25 cellular contexts compared by ENCODE assay signal in the genomic region with DNA sequence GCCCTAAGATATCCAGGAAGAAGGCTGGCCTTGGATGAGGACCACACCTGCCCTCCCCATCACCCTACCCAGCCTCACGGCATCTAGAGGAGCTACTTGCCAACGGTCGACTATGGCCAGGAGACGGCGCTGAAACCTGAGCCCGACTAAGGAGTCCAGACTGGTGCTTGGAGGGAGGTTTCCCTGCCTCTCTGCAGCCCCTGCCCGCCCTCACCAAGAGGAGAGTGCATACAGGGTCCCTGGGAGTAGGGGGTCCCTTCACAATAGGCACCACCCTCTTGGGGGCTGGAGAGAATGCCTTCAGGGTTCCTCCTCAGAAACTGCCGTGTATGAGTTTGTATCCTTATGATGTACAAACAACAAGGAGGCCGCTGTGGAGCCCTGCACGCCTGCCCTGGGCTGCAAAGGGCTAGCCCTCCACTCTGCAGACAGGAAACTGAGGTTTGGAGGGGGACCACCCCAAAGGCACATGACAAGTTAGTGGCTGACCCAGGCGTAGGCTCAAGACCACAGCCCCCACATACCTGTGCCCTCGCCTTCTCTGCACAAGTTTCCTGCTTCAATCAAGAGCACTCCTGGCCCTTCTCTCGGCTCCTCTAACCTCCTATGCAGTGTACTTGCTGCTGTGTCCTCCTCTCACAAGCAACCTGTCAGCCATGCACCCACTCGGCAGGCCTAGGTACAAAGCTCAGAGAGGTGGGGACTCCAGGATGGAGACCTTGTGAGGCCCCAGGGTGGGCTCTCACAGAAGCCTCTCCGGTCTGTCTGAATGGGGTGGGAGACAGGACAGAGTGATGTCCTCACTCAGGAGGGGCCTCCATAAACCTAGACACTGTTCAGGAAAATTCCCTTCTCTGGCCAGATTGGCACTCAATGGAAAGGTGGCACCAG. TPM values are rescaled to one million over a fixed set of nuclear protein-coding genes. Genes with fewer than 3 reads are reported as not detected.
DNase-seq lines count a peak whose midpoint lies in the region; ATAC-seq and TF ChIP-seq lines count a peak whose summit lies in the region.
"Had no signal": no experiment of that assay in that cellular context is flagged by ENCODE, and none has a peak within 500 bp of the region (broad histone marks: within the 10 kb centered on the region; RNA-seq: fewer than 3 reads in every experiment).

No MANE protein-coding gene starts in this region.

- ATAC-seq in WTC11: peak; percentile 61
- ATAC-seq in HG03196 (IDR thresholded peaks at IDR 0.05; ENCODE audit: unreplicated experiment): no peak
- no peak for ATAC-seq in GM21723 (IDR thresholded peaks at IDR 0.05; ENCODE audit: unreplicated experiment)
- ATAC-seq: esophagus mucosa; naive thymus-derived CD8-positive, alpha-beta T cell; Panc1; SK-N-SH treated with all-trans-retinoic acid at 6 μM for 48 hours had no signal

- in situ Hi-C loops in G401 (cut with HindIII; ENCODE audit: low sequenced_read_pairs): no loop called here

- H3K36me3 Mint-ChIP-seq in WTC11: peaks cover 2% of the 10 kb centered on the region; the same call in 1 of the 2 replicates
- H3K36me3 Mint-ChIP-seq: activated naive CD8-positive, alpha-beta T cell; naive thymus-derived CD8-positive, alpha-beta T cell had no signal

- H3K27me3 Mint-ChIP-seq in WTC11 (ENCODE audit: low read depth): no peaks in the 10 kb centered on the region
- H3K27me3 Mint-ChIP-seq: activated naive CD8-positive, alpha-beta T cell; B cell had no signal

- CTCF ChIA-PET in WTC11 (lab: Charles Lee): interaction anchor here (0.8 to 2.5 kb wide), 13 partner anchors 8 to 246 kb away, joined by 3 to 18 read pairs (median 4); a partner anchor contains a TSS

- no peak for TF ChIP-seq CTCF in WTC11 (IDR thresholded peaks at IDR 0.05)

- H3K27ac Mint-ChIP-seq in WTC11: no peak overlapping the region
- H3K27ac Mint-ChIP-seq: activated CD4-positive, alpha-beta T cell treated with anti-CD3 and anti-CD28 coated beads, Interleukin-2, amount 10 ng/mL, durations not matched to agents 7 days and 5 days; activated naive CD8-positive, alpha-beta T cell; B cell had no signal

- H3K27ac ChIP-seq in substantia nigra (ENCODE audit: low read depth, low read length, poor library complexity, severe bottlenecking): peak overlapping the region; percentile 17
- H3K27ac ChIP-seq: 22Rv1 had no signal

- peak; percentile 28 for DNase-seq in NK-92 treated with Interleukin-12 subunit alpha and Interleukin-12 subunit beta, amount 100 ng/mL, for 24 hours (lab: John Stamatoyannopoulos, UW)
- DNase-seq in NK-92 (lab: John Stamatoyannopoulos, UW; ENCODE audit: unreplicated experiment): no peak
- peak; percentile 18 for DNase-seq in WTC11 (ENCODE audit: low spot score)
- DNase-seq in mesenteric fat pad (ENCODE audit: low spot score): peak; percentile 88
- DNase-seq in substantia nigra (lab: John Stamatoyannopoulos, UW): no peak
- no peak for DNase-seq in G401 (ENCODE audit: low spot score)
- DNase-seq: activated CD4-positive, alpha-beta T cell treated with anti-CD3 and anti-CD28 coated beads, Interleukin-2, amount 10 ng/mL, durations not matched to agents 7 days and 5 days; activated T-cell treated with anti-CD3 and anti-CD28 coated beads for 4 hours; COR-L47; NCI-H1694; NCI-H2227 treated with DMSO at 0.1 percent for 48 hours; stimulated activated naive CD4-positive, alpha-beta T cell treated with Interleukin-2 at 50 U/mL for 16 hours had no signal

- H3K4me3 Mint-ChIP-seq in WTC11: no peak overlapping the region
- H3K4me3 Mint-ChIP-seq: activated CD4-positive, alpha-beta T cell treated with anti-CD3 and anti-CD28 coated beads, Interleukin-2, amount 10 ng/mL, durations not matched to agents 7 days and 5 days; activated naive CD8-positive, alpha-beta T cell; B cell; naive thymus-derived CD8-positive, alpha-beta T cell had no signal

- POLR2A ChIA-PET in WTC11 (lab: Charles Lee): interaction anchor here (1.1 kb wide), 1 partner anchor 135 kb away, joined by 3 read pairs; no protein-coding TSS in a partner anchor

- no peaks in the 10 kb centered on the region for H3K4me1 Mint-ChIP-seq in WTC11
- H3K4me1 Mint-ChIP-seq: activated CD4-positive, alpha-beta T cell treated with anti-CD3 and anti-CD28 coated beads, Interleukin-2, amount 10 ng/mL, durations not matched to agents 7 days and 5 days; B cell; naive thymus-derived CD8-positive, alpha-beta T cell had no signal

- H3K9me3 Mint-ChIP-seq in WTC11: no peaks in the 10 kb centered on the region
- H3K9me3 Mint-ChIP-seq: activated CD4-positive, alpha-beta T cell treated with anti-CD3 and anti-CD28 coated beads, Interleukin-2, amount 10 ng/mL, durations not matched to agents 7 days and 5 days; naive thymus-derived CD8-positive, alpha-beta T cell had no signal

TF ChIP-seq in WTC11, 78 proteins besides CTCF, POLR2A, EP300 and RAD21 (continues in another document):
- TF ChIP-seq ESRRA (CRISPR knock-in tag; IDR thresholded peaks at IDR 0.05; ENCODE audit: borderline replicate concordance) (no peak), NFATC4 (CRISPR knock-in tag; IDR thresholded peaks at IDR 0.05) (no peak), FOXJ3 (CRISPR knock-in tag; IDR thresholded peaks at IDR 0.05; ENCODE audit: borderline replicate concordance) (no peak), SOX15 (CRISPR knock-in tag; IDR thresholded peaks at IDR 0.05) (no peak), TCF7 (CRISPR knock-in tag; IDR thresholded peaks at IDR 0.05; ENCODE audit: low read depth) (no peak), ZNF396 (CRISPR knock-in tag; IDR thresholded peaks at IDR 0.05; ENCODE audit: borderline replicate concordance) (no peak), KAT7 (CRISPR knock-in tag; IDR thresholded peaks at IDR 0.05; ENCODE audit: borderline replicate concordance) (no peak), NR2C2 (CRISPR knock-in tag; IDR thresholded peaks at IDR 0.05) (no peak), ATF1 (CRISPR knock-in tag; IDR thresholded peaks at IDR 0.05) (no peak), HMGA2 (CRISPR knock-in tag; IDR thresholded peaks at IDR 0.05) (no peak), ZNF423 (CRISPR knock-in tag; IDR thresholded peaks at IDR 0.05) (no peak), ZNF219 (CRISPR knock-in tag; IDR thresholded peaks at IDR 0.05; ENCODE audit: borderline replicate concordance) (no peak), NFE2L1 (CRISPR knock-in tag; IDR thresholded peaks at IDR 0.05) (no peak), ZNF121 (CRISPR knock-in tag; IDR thresholded peaks at IDR 0.05) (no peak)
- TF ChIP-seq, protein P1, sequence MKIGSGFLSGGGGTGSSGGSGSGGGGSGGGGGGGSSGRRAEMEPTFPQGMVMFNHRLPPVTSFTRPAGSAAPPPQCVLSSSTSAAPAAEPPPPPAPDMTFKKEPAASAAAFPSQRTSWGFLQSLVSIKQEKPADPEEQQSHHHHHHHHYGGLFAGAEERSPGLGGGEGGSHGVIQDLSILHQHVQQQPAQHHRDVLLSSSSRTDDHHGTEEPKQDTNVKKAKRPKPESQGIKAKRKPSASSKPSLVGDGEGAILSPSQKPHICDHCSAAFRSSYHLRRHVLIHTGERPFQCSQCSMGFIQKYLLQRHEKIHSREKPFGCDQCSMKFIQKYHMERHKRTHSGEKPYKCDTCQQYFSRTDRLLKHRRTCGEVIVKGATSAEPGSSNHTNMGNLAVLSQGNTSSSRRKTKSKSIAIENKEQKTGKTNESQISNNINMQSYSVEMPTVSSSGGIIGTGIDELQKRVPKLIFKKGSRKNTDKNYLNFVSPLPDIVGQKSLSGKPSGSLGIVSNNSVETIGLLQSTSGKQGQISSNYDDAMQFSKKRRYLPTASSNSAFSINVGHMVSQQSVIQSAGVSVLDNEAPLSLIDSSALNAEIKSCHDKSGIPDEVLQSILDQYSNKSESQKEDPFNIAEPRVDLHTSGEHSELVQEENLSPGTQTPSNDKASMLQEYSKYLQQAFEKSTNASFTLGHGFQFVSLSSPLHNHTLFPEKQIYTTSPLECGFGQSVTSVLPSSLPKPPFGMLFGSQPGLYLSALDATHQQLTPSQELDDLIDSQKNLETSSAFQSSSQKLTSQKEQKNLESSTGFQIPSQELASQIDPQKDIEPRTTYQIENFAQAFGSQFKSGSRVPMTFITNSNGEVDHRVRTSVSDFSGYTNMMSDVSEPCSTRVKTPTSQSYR (CRISPR knock-in tag; IDR thresholded peaks at IDR 0.05): no peak
- TF ChIP-seq, protein P2, sequence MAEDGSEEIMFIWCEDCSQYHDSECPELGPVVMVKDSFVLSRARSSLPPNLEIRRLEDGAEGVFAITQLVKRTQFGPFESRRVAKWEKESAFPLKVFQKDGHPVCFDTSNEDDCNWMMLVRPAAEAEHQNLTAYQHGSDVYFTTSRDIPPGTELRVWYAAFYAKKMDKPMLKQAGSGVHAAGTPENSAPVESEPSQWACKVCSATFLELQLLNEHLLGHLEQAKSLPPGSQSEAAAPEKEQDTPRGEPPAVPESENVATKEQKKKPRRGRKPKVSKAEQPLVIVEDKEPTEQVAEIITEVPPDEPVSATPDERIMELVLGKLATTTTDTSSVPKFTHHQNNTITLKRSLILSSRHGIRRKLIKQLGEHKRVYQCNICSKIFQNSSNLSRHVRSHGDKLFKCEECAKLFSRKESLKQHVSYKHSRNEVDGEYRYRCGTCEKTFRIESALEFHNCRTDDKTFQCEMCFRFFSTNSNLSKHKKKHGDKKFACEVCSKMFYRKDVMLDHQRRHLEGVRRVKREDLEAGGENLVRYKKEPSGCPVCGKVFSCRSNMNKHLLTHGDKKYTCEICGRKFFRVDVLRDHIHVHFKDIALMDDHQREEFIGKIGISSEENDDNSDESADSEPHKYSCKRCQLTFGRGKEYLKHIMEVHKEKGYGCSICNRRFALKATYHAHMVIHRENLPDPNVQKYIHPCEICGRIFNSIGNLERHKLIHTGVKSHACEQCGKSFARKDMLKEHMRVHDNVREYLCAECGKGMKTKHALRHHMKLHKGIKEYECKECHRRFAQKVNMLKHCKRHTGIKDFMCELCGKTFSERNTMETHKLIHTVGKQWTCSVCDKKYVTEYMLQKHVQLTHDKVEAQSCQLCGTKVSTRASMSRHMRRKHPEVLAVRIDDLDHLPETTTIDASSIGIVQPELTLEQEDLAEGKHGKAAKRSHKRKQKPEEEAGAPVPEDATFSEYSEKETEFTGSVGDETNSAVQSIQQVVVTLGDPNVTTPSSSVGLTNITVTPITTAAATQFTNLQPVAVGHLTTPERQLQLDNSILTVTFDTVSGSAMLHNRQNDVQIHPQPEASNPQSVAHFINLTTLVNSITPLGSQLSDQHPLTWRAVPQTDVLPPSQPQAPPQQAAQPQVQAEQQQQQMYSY (CRISPR knock-in tag; IDR thresholded peaks at IDR 0.05): no peak

RNA-seq across cellular contexts. Expression of a gene that starts 7.4 kb away (rescaled TPM):
- 12.1 to 14.7 TPM (median 13.0 TPM) in 3 replicates for total RNA-seq in WTC11 (2021)
- 53.8 TPM for total RNA-seq in mesenteric fat pad
- 5.9 and 8.7 TPM in 2 replicates for total RNA-seq in G401 (2014; rRNA removed; shearing (Covaris generic))
- total RNA-seq: activated CD4-positive, alpha-beta T cell treated with anti-CD3 and anti-CD28 coated beads, Interleukin-2, amount 10 ng/mL, durations not matched to agents 7 days and 5 days had no signal

RNA-seq across cellular contexts. Expression of a gene that starts 44.9 kb away (rescaled TPM):
- total RNA-seq in WTC11 (2021) (0.41 TPM in 1 of 3 replicates, not detected in the others), mesenteric fat pad (not detected)
- total RNA-seq in G401 (2014; rRNA removed; shearing (Covaris generic)): not detected in 2 replicates
- total RNA-seq: activated CD4-positive, alpha-beta T cell treated with anti-CD3 and anti-CD28 coated beads, Interleukin-2, amount 10 ng/mL, durations not matched to agents 7 days and 5 days; B cell; Daoy; dermis microvascular lymphatic vessel endothelial cell; esophagus mucosa; H4; M059J; naive thymus-derived CD8-positive, alpha-beta T cell had no signal

Comparison
In these comparisons a context has a peak if more than half of its experiments do, and no peak if none do; other contexts are left out.
1. DNase-seq: peak in NK-92 treated with Interleukin-12 subunit alpha and Interleukin-12 subunit beta, amount 100 ng/mL, for 24 hours (single experiment), WTC11 (single experiment) and mesenteric fat pad (single experiment); none in NK-92 (single experiment), substantia nigra (0 of 49) and G401 (single experiment).